25 cellular contexts compared by ENCODE assay signal in genomic region chr1:22787636-22788035, GRCh38.
"Had no signal": no experiment of that assay in that cellular context is flagged by ENCODE, and none has a peak within 500 bp of the region (broad histone marks: within the 10 kb centered on the region; RNA-seq: fewer than 3 reads in every experiment).

No MANE protein-coding gene starts in this region.

- H3K36me3 Mint-ChIP-seq: memory B cell; naive B cell; natural killer cell treated with Interleukin-12 subunit alpha and Interleukin-12 subunit beta and Interleukin-15 and Interleukin-18, amount 100 ng/mL, for 72 hours; stimulated activated effector memory CD8-positive, alpha-beta T cell treated with anti-CD3 and anti-CD28 coated beads, Interleukin-12 subunit alpha, Interleukin-12 subunit beta, amount 100 ng/mL, for 72 hours had no signal

- H3K79me2 ChIP-seq: hepatocyte had no signal

- H3K9me3 Mint-ChIP-seq: memory B cell; naive B cell; natural killer cell treated with Interleukin-12 subunit alpha and Interleukin-12 subunit beta and Interleukin-15 and Interleukin-18, amount 100 ng/mL, for 72 hours; stimulated activated effector memory CD8-positive, alpha-beta T cell treated with anti-CD3 and anti-CD28 coated beads, Interleukin-12 subunit alpha, Interleukin-12 subunit beta, amount 100 ng/mL, for 72 hours had no signal

- H3K4me1 ChIP-seq: psoas muscle had no signal

- DNase-seq: cerebellar nuclear complex; cortex of kidney; dorsolateral prefrontal cortex; effector CD4-positive, alpha-beta T cell; lower lobe of right lung; naive B cell; nucleus accumbens; ovary; posterior cingulate gyrus; psoas muscle; sigmoid colon; stimulated activated CD4-positive, alpha-beta T cell treated with anti-CD3 and anti-CD28 coated beads, Interleukin-2, amount 100 ng/mL, for 24 hours; stimulated activated CD4-positive, alpha-beta T cell treated with anti-CD3 and anti-CD28 coated beads, Interleukin-4, amount 100 ng/mL, for 24 hours; stimulated activated naive CD8-positive, alpha-beta T cell treated with anti-CD3 and anti-CD28 coated beads, Interleukin-15, Interleukin-2, amounts not matched to agents 100 U/mL and 50 U/mL, for 24 hours; substantia nigra; testis; tibial artery had no signal

- H3K27ac Mint-ChIP-seq: memory B cell; naive B cell; natural killer cell treated with Interleukin-12 subunit alpha and Interleukin-12 subunit beta and Interleukin-15 and Interleukin-18, amount 100 ng/mL, for 72 hours; stimulated activated effector memory CD8-positive, alpha-beta T cell treated with anti-CD3 and anti-CD28 coated beads, Interleukin-12 subunit alpha, Interleukin-12 subunit beta, amount 100 ng/mL, for 72 hours had no signal

- H3K4me3 ChIP-seq: dorsolateral prefrontal cortex, gastroesophageal sphincter, heart left ventricle, hepatocyte, lower lobe of right lung, mucosa of descending colon, ovary, psoas muscle, sigmoid colon, testis, tibial artery, vagina had no signal

- H3K9me3 ChIP-seq: gastroesophageal sphincter, heart left ventricle, lower lobe of right lung, mucosa of descending colon, ovary, psoas muscle, sigmoid colon, testis, tibial artery, vagina had no signal

- H3K27ac ChIP-seq: dorsolateral prefrontal cortex, gastroesophageal sphincter, heart left ventricle, hepatocyte, lower lobe of right lung, psoas muscle, sigmoid colon, testis, tibial artery, vagina had no signal

- H3K27me3 ChIP-seq: dorsolateral prefrontal cortex, gastroesophageal sphincter, ovary, sigmoid colon, testis, vagina had no signal

- ATAC-seq: gastroesophageal sphincter; lower lobe of right lung; psoas muscle; stimulated activated effector memory CD8-positive, alpha-beta T cell treated with anti-CD3 and anti-CD28 coated beads, Interleukin-12 subunit alpha, Interleukin-12 subunit beta, amount 100 ng/mL, for 72 hours; stimulated activated naive CD8-positive, alpha-beta T cell treated with anti-CD3 and anti-CD28 coated beads, Interleukin-15, Interleukin-2, amounts not matched to agents 100 U/mL and 50 U/mL, for 24 hours had no signal

- H3K4me1 Mint-ChIP-seq: memory B cell; naive B cell; stimulated activated effector memory CD8-positive, alpha-beta T cell treated with anti-CD3 and anti-CD28 coated beads, Interleukin-12 subunit alpha, Interleukin-12 subunit beta, amount 100 ng/mL, for 72 hours had no signal

- H3K4me3 Mint-ChIP-seq: memory B cell; naive B cell; natural killer cell treated with Interleukin-12 subunit alpha and Interleukin-12 subunit beta and Interleukin-15 and Interleukin-18, amount 100 ng/mL, for 72 hours; stimulated activated effector memory CD8-positive, alpha-beta T cell treated with anti-CD3 and anti-CD28 coated beads, Interleukin-12 subunit alpha, Interleukin-12 subunit beta, amount 100 ng/mL, for 72 hours had no signal

- H3K4me2 ChIP-seq: hepatocyte had no signal

- H3K36me3 ChIP-seq: gastroesophageal sphincter, heart left ventricle, lower lobe of right lung, ovary, sigmoid colon, tibial artery, vagina had no signal

- H2AFZ ChIP-seq: hepatocyte had no signal
